In genomic region chr3:77917225-77917624, GRCh38 we compare ENCODE assay signal across 34 cellular contexts.
"Had no signal": no experiment of that assay in that cellular context is flagged by ENCODE, and none has a peak within 500 bp of the region (broad histone marks: within the 10 kb centered on the region; RNA-seq: fewer than 3 reads in every experiment).

No MANE protein-coding gene starts in this region.

- H3K4me2 ChIP-seq: PC-9 had no signal

- H2AFZ ChIP-seq: PC-9 had no signal

- H3K36me3 Mint-ChIP-seq: activated naive CD8-positive, alpha-beta T cell treated with anti-CD3 and anti-CD28 coated beads for 36 hours had no signal

- H3K27me3 ChIP-seq: brain microvascular endothelial cell, MG63 had no signal

- H3K27ac Mint-ChIP-seq: activated CD4-positive, alpha-beta T cell treated with anti-CD3 and anti-CD28 coated beads, Interleukin-2, amount 10 ng/mL, durations not matched to agents 24 days and 14 days; activated CD8-positive, alpha-beta T cell treated with anti-CD3 and anti-CD28 coated beads for 36 hours; activated naive CD8-positive, alpha-beta T cell treated with anti-CD3 and anti-CD28 coated beads for 36 hours; activated T-cell treated with anti-CD3 and anti-CD28 coated beads, Interleukin-2, amount 50 U/mL, for 72 hours; activated T-helper 17 cell treated with anti-CD3 and anti-CD28 coated beads, Interleukin-2, amount 50 U/mL, for 72 hours had no signal

- H3K27ac ChIP-seq: brain microvascular endothelial cell, PC-9, RWPE1, WERI-Rb-1 had no signal

- H3K4me3 Mint-ChIP-seq: activated CD4-positive, alpha-beta T cell treated with anti-CD3 and anti-CD28 coated beads, Interleukin-2, amount 10 ng/mL, durations not matched to agents 24 days and 14 days; activated CD8-positive, alpha-beta T cell treated with anti-CD3 and anti-CD28 coated beads for 36 hours; activated naive CD8-positive, alpha-beta T cell treated with anti-CD3 and anti-CD28 coated beads for 36 hours; activated T-cell treated with anti-CD3 and anti-CD28 coated beads, Interleukin-2, amount 50 U/mL, for 72 hours; activated T-helper 17 cell treated with anti-CD3 and anti-CD28 coated beads, Interleukin-2, amount 50 U/mL, for 72 hours had no signal

- H3K27me3 Mint-ChIP-seq: activated CD4-positive, alpha-beta T cell treated with anti-CD3 and anti-CD28 coated beads, Interleukin-2, amount 10 ng/mL, durations not matched to agents 24 days and 14 days; activated CD8-positive, alpha-beta T cell treated with anti-CD3 and anti-CD28 coated beads for 36 hours; activated naive CD8-positive, alpha-beta T cell treated with anti-CD3 and anti-CD28 coated beads for 36 hours; activated T-helper 17 cell treated with anti-CD3 and anti-CD28 coated beads, Interleukin-2, amount 50 U/mL, for 72 hours had no signal

- DNase-seq: activated CD4-positive, alpha-beta T cell treated with anti-CD3 and anti-CD28 coated beads, Interleukin-2, amount 10 ng/mL, durations not matched to agents 24 days and 14 days; activated CD4-positive, alpha-beta T cell treated with anti-CD3 and anti-CD28 coated beads, Interleukin-2, amount 50 U/mL, for 4 hours; activated CD8-positive, alpha-beta T cell treated with anti-CD3 and anti-CD28 coated beads for 36 hours; activated effector memory CD4-positive, alpha-beta T cell treated with anti-CD3 and anti-CD28 coated beads, Interleukin-2, amount 50 U/mL, for 16 hours; activated naive CD4-positive, alpha-beta T cell; activated naive CD4-positive, alpha-beta T cell treated with anti-CD3 and anti-CD28 coated beads, Interleukin-2, amount 50 U/mL, for 16 hours; activated naive CD8-positive, alpha-beta T cell treated with anti-CD3 and anti-CD28 coated beads for 36 hours; activated T-cell treated with anti-CD3 and anti-CD28 coated beads, Interleukin-2, amount 50 U/mL, for 1 hour; activated T-cell treated with anti-CD3 and anti-CD28 coated beads, Interleukin-2, amount 50 U/mL, for 72 hours; amniotic stem cell; aorta; brain microvascular endothelial cell; central memory CD4-positive, alpha-beta T cell; Karpas-422; MG63; NCI-H1048; NCI-H1105 treated with DMSO at 0.1 percent for 48 hours; NCI-H1436; NCI-H1694; NCI-H1930; NCI-H2081 treated with DMSO at 0.1 percent for 48 hours; NCI-H226; NCI-H446 treated with DMSO at 0.1 percent for 48 hours; NCI-H524 treated with DMSO at 0.1 percent for 48 hours; PC-9; SIG-M5; SW 1271; T-helper 1 cell; T-helper 2 cell; T-helper 9 cell; WERI-Rb-1 had no signal

- H3K9me3 ChIP-seq: MG63 had no signal

- ATAC-seq: activated CD8-positive, alpha-beta T cell treated with anti-CD3 and anti-CD28 coated beads for 36 hours; activated T-cell treated with anti-CD3 and anti-CD28 coated beads, Interleukin-2, amount 50 U/mL, for 72 hours; activated T-helper 17 cell treated with anti-CD3 and anti-CD28 coated beads, Interleukin-2, amount 50 U/mL, for 72 hours; Right ventricle myocardium inferior had no signal

- H3K36me3 ChIP-seq: brain microvascular endothelial cell, MG63, WERI-Rb-1 had no signal

- H3K4me1 Mint-ChIP-seq: activated CD4-positive, alpha-beta T cell treated with anti-CD3 and anti-CD28 coated beads, Interleukin-2, amount 10 ng/mL, durations not matched to agents 24 days and 14 days; activated naive CD8-positive, alpha-beta T cell treated with anti-CD3 and anti-CD28 coated beads for 36 hours; activated T-helper 17 cell treated with anti-CD3 and anti-CD28 coated beads, Interleukin-2, amount 50 U/mL, for 72 hours had no signal

- H3K9me3 Mint-ChIP-seq: activated CD4-positive, alpha-beta T cell treated with anti-CD3 and anti-CD28 coated beads, Interleukin-2, amount 10 ng/mL, durations not matched to agents 24 days and 14 days; activated naive CD8-positive, alpha-beta T cell treated with anti-CD3 and anti-CD28 coated beads for 36 hours had no signal

- H3K4me3 ChIP-seq: MG63, PC-9 had no signal
